ENCODE assay signal across 20 cellular contexts in genomic region chr1:6870571-6870970, GRCh38.
DNase-seq lines count a peak whose midpoint lies in the region; ATAC-seq, FAIRE-seq and TF ChIP-seq lines count a peak whose summit lies in the region.
"Had no signal": no experiment of that assay in that cellular context is flagged by ENCODE, and none has a peak within 500 bp of the region (broad histone marks: within the 10 kb centered on the region; RNA-seq: fewer than 3 reads in every experiment).

No MANE protein-coding gene starts in this region.

- no peak for TF ChIP-seq POLR2A in lower leg skin (IDR thresholded peaks at IDR 0.05)
- no peak for TF ChIP-seq POLR2A in H54 (IDR thresholded peaks at IDR 0.05; ENCODE audit: low read depth, low read length)

- no peak for FAIRE-seq in H54 (lab: Jason Lieb, UNC)
- FAIRE-seq: D721Med had no signal

- no peak for TF ChIP-seq CTCF in HFF-Myc (IDR thresholded peaks at IDR 0.05; ENCODE audit: low read depth, low read length, missing control alignments)
- TF ChIP-seq CTCF in fibroblast of the aortic adventitia (IDR thresholded peaks at IDR 0.05; ENCODE audit: insufficient read depth, low read length) = no peak
- no peak for TF ChIP-seq CTCF in progenitor cell of endocrine pancreas (IDR thresholded peaks at IDR 0.05; ENCODE audit: unreplicated experiment)
- no peak for TF ChIP-seq CTCF in lower leg skin (IDR thresholded peaks at IDR 0.05)

- peak overlapping the region; percentile 45 for H3K27ac Mint-ChIP-seq in progenitor cell of endocrine pancreas
- H3K27ac Mint-ChIP-seq: activated naive CD8-positive, alpha-beta T cell; stimulated activated effector memory CD8-positive, alpha-beta T cell treated with anti-CD3 and anti-CD28 coated beads, Interleukin-12 subunit alpha, Interleukin-12 subunit beta, amount 100 ng/mL, for 72 hours had no signal

- no peaks in the 10 kb centered on the region for H3K27me3 Mint-ChIP-seq in progenitor cell of endocrine pancreas
- H3K27me3 Mint-ChIP-seq: activated naive CD8-positive, alpha-beta T cell; central memory CD8-positive, alpha-beta T cell had no signal

- no peak for ATAC-seq in GM19328 (IDR thresholded peaks at IDR 0.05; ENCODE audit: unreplicated experiment)
- ATAC-seq: gastrocnemius medialis; left ventricle myocardium superior; psoas muscle; stimulated activated effector memory CD8-positive, alpha-beta T cell treated with anti-CD3 and anti-CD28 coated beads, Interleukin-12 subunit alpha, Interleukin-12 subunit beta, amount 100 ng/mL, for 72 hours had no signal

- peaks cover 19% of the 10 kb centered on the region for H3K4me1 Mint-ChIP-seq in progenitor cell of endocrine pancreas (ENCODE audit: low read depth)

- DNase-seq in HFF-Myc (ENCODE audit: extremely low read depth, low read depth) (peak; percentile 12), amniotic epithelial cell (ENCODE audit: low read depth) (peak; percentile 50), fibroblast of the aortic adventitia (ENCODE audit: low read depth) (peak; percentile 24), progenitor cell of endocrine pancreas (ENCODE audit: low spot score, unreplicated experiment) (no peak), lower leg skin (ENCODE audit: low spot score in 2 of 2) (no peak), H54 (ENCODE audit: insufficient read length, low spot score) (no peak), NCI-H1048 (lab: John Stamatoyannopoulos, UW) (no peak)
- DNase-seq: gastrocnemius medialis; GOT3; Karpas-422; left ventricle myocardium superior; psoas muscle; stimulated activated CD4-positive, alpha-beta T cell treated with anti-CD3 and anti-CD28 coated beads, Interleukin-12 subunit alpha, Interleukin-12 subunit beta, amount 100 ng/mL, for 4 hours; tibial artery had no signal

- intact Hi-C loops in lower leg skin (cut with DNase I; ENCODE audit: low total_unique reads) = no loop called here

- H3K36me3 Mint-ChIP-seq in progenitor cell of endocrine pancreas (ENCODE audit: insufficient read depth) = no peaks in the 10 kb centered on the region

- H3K4me3 ChIP-seq in HFF-Myc (replicated peaks; ENCODE audit: low read depth, low read length) (no peak overlapping the region), fibroblast of the aortic adventitia (ENCODE audit: low read depth, low read length) (no peak overlapping the region), lower leg skin (ENCODE audit: low read depth, poor library complexity, severe bottlenecking) (no peak overlapping the region)
- H3K4me3 ChIP-seq: BLaER1, gastrocnemius medialis, psoas muscle, tibial artery had no signal

- H3K9me3 Mint-ChIP-seq in progenitor cell of endocrine pancreas (ENCODE audit: low read depth) = no peaks in the 10 kb centered on the region
- H3K9me3 Mint-ChIP-seq: central memory CD8-positive, alpha-beta T cell; stimulated activated effector memory CD8-positive, alpha-beta T cell treated with anti-CD3 and anti-CD28 coated beads, Interleukin-12 subunit alpha, Interleukin-12 subunit beta, amount 100 ng/mL, for 72 hours had no signal

- H3K4me3 Mint-ChIP-seq in progenitor cell of endocrine pancreas (ENCODE audit: low read depth) = no peak overlapping the region
- H3K4me3 Mint-ChIP-seq: activated naive CD8-positive, alpha-beta T cell; central memory CD8-positive, alpha-beta T cell; stimulated activated effector memory CD8-positive, alpha-beta T cell treated with anti-CD3 and anti-CD28 coated beads, Interleukin-12 subunit alpha, Interleukin-12 subunit beta, amount 100 ng/mL, for 72 hours had no signal

Comparison
In these comparisons a context has a peak if more than half of its experiments do, and no peak if none do; other contexts are left out.
1. DNase-seq: peak in HFF-Myc (single experiment), amniotic epithelial cell (single experiment) and fibroblast of the aortic adventitia (single experiment); none in progenitor cell of endocrine pancreas (single experiment), lower leg skin (0 of 2), H54 (single experiment) and NCI-H1048 (single experiment).